In the genomic region with DNA sequence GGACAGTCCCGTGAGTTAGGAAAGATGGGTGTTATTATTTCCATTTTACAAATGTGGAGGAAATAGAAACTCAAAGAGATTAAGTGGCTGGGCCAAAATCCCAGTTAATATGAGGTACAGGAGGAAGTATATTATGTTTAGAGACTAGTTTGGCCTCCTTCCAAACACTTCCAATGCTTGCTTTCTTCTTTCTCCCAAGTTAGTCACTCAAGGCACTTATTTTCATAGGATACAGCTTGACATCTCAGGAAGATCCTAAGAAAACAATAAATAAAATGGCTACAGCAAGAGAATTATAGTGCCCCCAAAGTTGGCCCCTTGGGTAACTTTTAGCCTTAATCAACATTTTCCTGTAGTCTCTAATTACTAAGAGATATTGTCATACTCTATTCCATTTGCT, we compare ENCODE assay signal across 28 cellular contexts. TPM values are rescaled to one million over a fixed set of nuclear protein-coding genes. Genes with fewer than 3 reads are reported as not detected.
DNase-seq lines count a peak whose midpoint lies in the region; ATAC-seq, FAIRE-seq and TF ChIP-seq lines count a peak whose summit lies in the region.
"Had no signal": no experiment of that assay in that cellular context is flagged by ENCODE, and none has a peak within 500 bp of the region (broad histone marks: within the 10 kb centered on the region; RNA-seq: fewer than 3 reads in every experiment).

No MANE protein-coding gene starts in this region.

- H3K36me3 ChIP-seq in left ventricle myocardium inferior: peaks cover 61% of the 10 kb centered on the region
- peaks cover 32 to 37% (median 34%) of the 10 kb centered on the region in 3 donors for H3K36me3 ChIP-seq in tibial artery
- H3K36me3 ChIP-seq: breast epithelium, right lobe of liver had no signal

- H3K9me3 ChIP-seq in left ventricle myocardium inferior (replicated peaks) (no peaks in the 10 kb centered on the region), right cardiac atrium (ENCODE audit: control insufficient read depth, low read length) (no peaks in the 10 kb centered on the region), tibial artery (no peaks in the 10 kb centered on the region)
- H3K9me3 ChIP-seq: A549, breast epithelium, Caco-2, gastroesophageal sphincter, MG63, right lobe of liver, stomach had no signal

- TF ChIP-seq CTCF in left ventricle myocardium inferior (IDR thresholded peaks at IDR 0.05; ENCODE audit: borderline replicate concordance) (no peak), choroid plexus epithelial cell (conservative IDR thresholded peaks at IDR 0.05; ENCODE audit: low read depth, low read length) (no peak), tibial artery (IDR thresholded peaks at IDR 0.05) (no peak)

- TF ChIP-seq POLR2A in GM12891 (IDR thresholded peaks at IDR 0.05; ENCODE audit: low read depth, low read length): no peak

- FAIRE-seq in GM12891 (lab: Jason Lieb, UNC): no peak
- FAIRE-seq: A549, GM19239, H1 had no signal

- peaks cover 99% of the 10 kb centered on the region for H3K4me1 ChIP-seq in left ventricle myocardium inferior
- peaks cover 2% of the 10 kb centered on the region for H3K4me1 ChIP-seq in right cardiac atrium (ENCODE audit: control insufficient read depth, insufficient read depth, low read length)
- H3K4me1 ChIP-seq in tibial artery: peaks cover 0 to 64% (median 31%) of the 10 kb centered on the region in 4 donors
- H3K4me1 ChIP-seq: Caco-2, right lobe of liver had no signal

- no peaks in the 10 kb centered on the region for H3K27me3 ChIP-seq in left ventricle myocardium inferior (ENCODE audit: low read depth)
- no peaks in the 10 kb centered on the region for H3K27me3 ChIP-seq in right cardiac atrium (ENCODE audit: control insufficient read depth, insufficient read depth)
- H3K27me3 ChIP-seq in tibial artery: no peaks in the 10 kb centered on the region
- H3K27me3 ChIP-seq: breast epithelium, gastroesophageal sphincter, MG63, right lobe of liver, stomach had no signal

- intact Hi-C loops in left ventricle myocardium inferior (cut with micrococcal nuclease): no loop called here
- intact Hi-C loops in right cardiac atrium (cut with DNase I): no loop called here
- intact Hi-C loops in tibial artery (cut with DNase I; ENCODE audit: low total_unique reads): no loop called here

- no peak for DNase-seq in left ventricle myocardium inferior
- DNase-seq in right cardiac atrium: no peak
- DNase-seq in choroid plexus epithelial cell (ENCODE audit: low read depth): peak; percentile 41
- peak; percentile 18 for DNase-seq in kidney tubule cell (ENCODE audit: low spot score)
- no peak for DNase-seq in tibial artery
- DNase-seq in GM12891 (ENCODE audit: insufficient read length, low spot score): no peak
- DNase-seq: activated CD4-positive, alpha-beta T cell treated with anti-CD3 and anti-CD28 coated beads, Interleukin-2, amount 50 U/mL, for 48 hours; activated CD4-positive, CD25-positive, alpha-beta regulatory T cell; activated effector memory CD4-positive, alpha-beta T cell treated with Interleukin-2 at 50 U/mL for 16 hours; Caco-2; mesendoderm; MG63; naive thymus-derived CD4-positive, alpha-beta T cell; NCI-H146; NCI-H2227 treated with DMSO at 0.1 percent for 48 hours; right lobe of liver; stimulated activated CD4-positive, alpha-beta T cell treated with anti-CD3 and anti-CD28 coated beads, Interleukin-15, amount 100 ng/mL, for 24 hours; stomach; T-helper 9 cell had no signal

- ATAC-seq in right cardiac atrium (no peak), GM21526 (IDR thresholded peaks at IDR 0.05; ENCODE audit: low FRiP score, unreplicated experiment) (no peak), HG03039 (IDR thresholded peaks at IDR 0.05; ENCODE audit: unreplicated experiment) (no peak)
- ATAC-seq: A549; gastroesophageal sphincter; naive thymus-derived CD4-positive, alpha-beta T cell; right lobe of liver had no signal

- H3K4me3 ChIP-seq in left ventricle myocardium inferior (no peak overlapping the region), right cardiac atrium (ENCODE audit: low read length) (no peak overlapping the region), choroid plexus epithelial cell (ENCODE audit: low read depth, low read length) (no peak overlapping the region), tibial artery (no peak overlapping the region)
- H3K4me3 ChIP-seq: A549, breast epithelium, gastroesophageal sphincter, MG63, right lobe of liver, stomach had no signal

- H3K27ac ChIP-seq in left ventricle myocardium inferior (replicated peaks): peak overlapping the region; percentile 78
- no peak overlapping the region for H3K27ac ChIP-seq in right cardiac atrium (ENCODE audit: low read length)
- H3K27ac ChIP-seq in tibial artery: peak overlapping the region; percentile 71 to 72
- H3K27ac ChIP-seq: A549, breast epithelium, epithelial cell of prostate, gastroesophageal sphincter, HL-60, right lobe of liver had no signal

- 45% methylated on average over 1 of the region's 1 CpG for WGBS in right cardiac atrium

TF ChIP-seq in GM12891, 5 proteins besides CTCF, POLR2A, EP300 and RAD21:
- TF ChIP-seq PAX5 (IDR thresholded peaks at IDR 0.05; ENCODE audit: insufficient read depth, low read length, severe bottlenecking) (no peak), TAF1 (IDR thresholded peaks at IDR 0.05; ENCODE audit: low read depth, low read length) (no peak), SPI1 (IDR thresholded peaks at IDR 0.05; ENCODE audit: low read depth, low read length) (no peak), POU2F2 (IDR thresholded peaks at IDR 0.05; ENCODE audit: low read depth, low read length) (no peak), POLR2AphosphoS5 (IDR thresholded peaks at IDR 0.05; ENCODE audit: low read depth, low read length) (no peak)

RNA-seq across cellular contexts. Expression of gene IPO9, which starts 47.5 kb away (rescaled TPM):
- 20.1 TPM for total RNA-seq in left ventricle myocardium inferior
- 10 to 100 TPM; 21.7 to 27.9 (median 24.6) TPM for total RNA-seq in right cardiac atrium
- 10.3 TPM for polyA plus RNA-seq in right cardiac atrium
- polyA plus RNA-seq in GM12891 (2012; ENCODE audit: low read depth, missing spikeins): 15.9 TPM

Comparison
In these comparisons a context has a peak if more than half of its experiments do, and no peak if none do; other contexts are left out.
1. DNase-seq: peak in choroid plexus epithelial cell (single experiment) and kidney tubule cell (single experiment); none in left ventricle myocardium inferior (single experiment), right cardiac atrium (0 of 3), tibial artery (0 of 2) and GM12891 (single experiment).